1 cellular context compared by ENCODE assay signal in genomic region chr2:195486987-195487644, GRCh38.
TF ChIP-seq lines count a peak whose summit lies in the region.

No MANE protein-coding gene starts in this region.

TF ChIP-seq in K562, 482 proteins besides CTCF, POLR2A, EP300 and RAD21 (continued from another document and continues in another):
- TF ChIP-seq PRDM10 (IDR thresholded peaks at IDR 0.05; ENCODE audit: partially characterized antibody): no peak
- no peak for TF ChIP-seq YBX1 (IDR thresholded peaks at IDR 0.05)
- peak; percentile 74 for TF ChIP-seq MYBL2 (IDR thresholded peaks at IDR 0.05; ENCODE audit: low read depth)
- TF ChIP-seq MYBL2 (CRISPR knock-in tag; IDR thresholded peaks at IDR 0.05; ENCODE audit: borderline replicate concordance): no peak
- TF ChIP-seq ZNF217 (CRISPR knock-in tag; IDR thresholded peaks at IDR 0.05): no peak
- TF ChIP-seq RNF2 (IDR thresholded peaks at IDR 0.05): peak; percentile 95
- no peak for TF ChIP-seq HNRNPK (IDR thresholded peaks at IDR 0.05; ENCODE audit: low read depth, low read length, poor library complexity, severe bottlenecking)
- no peak for TF ChIP-seq ATF1 (CRISPR knock-in tag; IDR thresholded peaks at IDR 0.05)
- TF ChIP-seq ATF1 (tag; IDR thresholded peaks at IDR 0.05): no peak; the same call in 1 of the 2 replicates
- no peak for TF ChIP-seq ZFPM2 (CRISPR knock-in tag; IDR thresholded peaks at IDR 0.05)
- TF ChIP-seq DLX4 (CRISPR knock-in tag; IDR thresholded peaks at IDR 0.05): no peak
- TF ChIP-seq THRA (IDR thresholded peaks at IDR 0.05): no peak
- TF ChIP-seq ZNF507 (tag; conservative IDR thresholded peaks at IDR 0.05): no peak
- TF ChIP-seq JUNB (CRISPR knock-in tag; conservative IDR thresholded peaks at IDR 0.05): peak; percentile 64; the same call in 1 of the 2 replicates
- TF ChIP-seq IFI16 (CRISPR knock-in tag; IDR thresholded peaks at IDR 0.05): no peak
- peak; percentile 64 for TF ChIP-seq ZNF766 (CRISPR knock-in tag; conservative IDR thresholded peaks at IDR 0.05)
- no peak for TF ChIP-seq MAZ (CRISPR knock-in tag; conservative IDR thresholded peaks at IDR 0.05 in 1 of 2, IDR thresholded peaks at IDR 0.05 in 1 of 2)
- TF ChIP-seq HDAC1 (IDR thresholded peaks at IDR 0.05): peak in 1 of 2 experiments; percentile 69; a peak in 2 of 4 replicates
- no peak for TF ChIP-seq SP2 (IDR thresholded peaks at IDR 0.05; ENCODE audit: extremely low read depth, low read depth, low read length, poor library complexity, severe bottlenecking)
- TF ChIP-seq TRIM24 (IDR thresholded peaks at IDR 0.05): peak; percentile 94
- TF ChIP-seq SMARCC2 (IDR thresholded peaks at IDR 0.05; ENCODE audit: low read depth): peak; percentile 96
- TF ChIP-seq RBM15 (IDR thresholded peaks at IDR 0.05; ENCODE audit: insufficient read depth, low read length): no peak
- no peak for TF ChIP-seq FOXP4 (CRISPR knock-in tag; IDR thresholded peaks at IDR 0.05; ENCODE audit: borderline replicate concordance)
- peak; percentile 21; the same call in 1 of the 2 replicates for TF ChIP-seq ZEB2 (IDR thresholded peaks at IDR 0.05)
- TF ChIP-seq EGR1 (conservative IDR thresholded peaks at IDR 0.05): no peak
- TF ChIP-seq HEY1 (CRISPR knock-in tag; IDR thresholded peaks at IDR 0.05; ENCODE audit: borderline replicate concordance): no peak
- 0 out of 2 replicates have a peak, but pooled peaks have one; percentile 20 for TF ChIP-seq CTBP1 (IDR thresholded peaks at IDR 0.05; ENCODE audit: borderline replicate concordance)
- TF ChIP-seq PBX2 (CRISPR knock-in tag; IDR thresholded peaks at IDR 0.05; ENCODE audit: low read depth): no peak
- peak; percentile 89 for TF ChIP-seq PBX2 (tag; conservative IDR thresholded peaks at IDR 0.05; ENCODE audit: low read depth)
- TF ChIP-seq ATF2 (CRISPR knock-in tag; IDR thresholded peaks at IDR 0.05): no peak
- TF ChIP-seq L3MBTL2 (IDR thresholded peaks at IDR 0.05): no peak
- TF ChIP-seq FOXK2 (conservative IDR thresholded peaks at IDR 0.05 in 1 of 2, IDR thresholded peaks at IDR 0.05 in 1 of 2; ENCODE audit: low read depth in 2 of 2): 0 out of 4 replicates have a peak, but pooled peaks of 1 of the 2 experiments have one; percentile 12
- TF ChIP-seq KDM4B (IDR thresholded peaks at IDR 0.05; ENCODE audit: borderline replicate concordance in 2 of 2, low read depth in 1 of 2): no peak
- TF ChIP-seq MED1 (CRISPR knock-in tag; IDR thresholded peaks at IDR 0.05; ENCODE audit: borderline replicate concordance): no peak
- TF ChIP-seq ZFP91 (CRISPR knock-in tag; IDR thresholded peaks at IDR 0.05): no peak
- TF ChIP-seq SMC3 (conservative IDR thresholded peaks at IDR 0.05; ENCODE audit: insufficient read depth, low read depth, low read length): no peak
- peak; percentile 97 for TF ChIP-seq ARID1B (IDR thresholded peaks at IDR 0.05)
- TF ChIP-seq MCM3 (IDR thresholded peaks at IDR 0.05): no peak
- no peak for TF ChIP-seq ZBTB49 (CRISPR knock-in tag; IDR thresholded peaks at IDR 0.05; ENCODE audit: borderline replicate concordance)
- no peak for TF ChIP-seq NR2C2 (CRISPR knock-in tag; IDR thresholded peaks at IDR 0.05)
- TF ChIP-seq NR2C2 (tag; IDR thresholded peaks at IDR 0.05): 0 out of 2 replicates have a peak, but pooled peaks have one; percentile 32
- peak; percentile 64; the same call in 1 of the 2 replicates for TF ChIP-seq ATF7 (IDR thresholded peaks at IDR 0.05)
- no peak for TF ChIP-seq ZSCAN29 (IDR thresholded peaks at IDR 0.05)
- peak; percentile 14; the same call in 1 of the 2 replicates for TF ChIP-seq BHLHE40 (IDR thresholded peaks at IDR 0.05; ENCODE audit: low read length)
- TF ChIP-seq CBFA2T2 (conservative IDR thresholded peaks at IDR 0.05): peak; percentile 91
- no peak for TF ChIP-seq RNF219 (CRISPR knock-in tag; IDR thresholded peaks at IDR 0.05)
- TF ChIP-seq NFE2L1 (tag; IDR thresholded peaks at IDR 0.05; ENCODE audit: borderline replicate concordance, low read depth): no peak
- peak; percentile 84 for TF ChIP-seq NFIC (IDR thresholded peaks at IDR 0.05)
- TF ChIP-seq CHCHD3 (CRISPR knock-in tag; IDR thresholded peaks at IDR 0.05): no peak
- TF ChIP-seq NFIX (CRISPR knock-in tag; IDR thresholded peaks at IDR 0.05; ENCODE audit: low read depth): no peak
- no peak for TF ChIP-seq ZFX (CRISPR knock-in tag; IDR thresholded peaks at IDR 0.05)
- no peak for TF ChIP-seq POU5F1 (IDR thresholded peaks at IDR 0.05; ENCODE audit: borderline replicate concordance, low read depth, low read length, partially characterized antibody)
- TF ChIP-seq C11orf30 (IDR thresholded peaks at IDR 0.05; ENCODE audit: low read depth): peak; percentile 58
- TF ChIP-seq ARNT (IDR thresholded peaks at IDR 0.05): peak; percentile 23 to 55; a peak in 1 of 4 replicates
